In the genomic region with DNA sequence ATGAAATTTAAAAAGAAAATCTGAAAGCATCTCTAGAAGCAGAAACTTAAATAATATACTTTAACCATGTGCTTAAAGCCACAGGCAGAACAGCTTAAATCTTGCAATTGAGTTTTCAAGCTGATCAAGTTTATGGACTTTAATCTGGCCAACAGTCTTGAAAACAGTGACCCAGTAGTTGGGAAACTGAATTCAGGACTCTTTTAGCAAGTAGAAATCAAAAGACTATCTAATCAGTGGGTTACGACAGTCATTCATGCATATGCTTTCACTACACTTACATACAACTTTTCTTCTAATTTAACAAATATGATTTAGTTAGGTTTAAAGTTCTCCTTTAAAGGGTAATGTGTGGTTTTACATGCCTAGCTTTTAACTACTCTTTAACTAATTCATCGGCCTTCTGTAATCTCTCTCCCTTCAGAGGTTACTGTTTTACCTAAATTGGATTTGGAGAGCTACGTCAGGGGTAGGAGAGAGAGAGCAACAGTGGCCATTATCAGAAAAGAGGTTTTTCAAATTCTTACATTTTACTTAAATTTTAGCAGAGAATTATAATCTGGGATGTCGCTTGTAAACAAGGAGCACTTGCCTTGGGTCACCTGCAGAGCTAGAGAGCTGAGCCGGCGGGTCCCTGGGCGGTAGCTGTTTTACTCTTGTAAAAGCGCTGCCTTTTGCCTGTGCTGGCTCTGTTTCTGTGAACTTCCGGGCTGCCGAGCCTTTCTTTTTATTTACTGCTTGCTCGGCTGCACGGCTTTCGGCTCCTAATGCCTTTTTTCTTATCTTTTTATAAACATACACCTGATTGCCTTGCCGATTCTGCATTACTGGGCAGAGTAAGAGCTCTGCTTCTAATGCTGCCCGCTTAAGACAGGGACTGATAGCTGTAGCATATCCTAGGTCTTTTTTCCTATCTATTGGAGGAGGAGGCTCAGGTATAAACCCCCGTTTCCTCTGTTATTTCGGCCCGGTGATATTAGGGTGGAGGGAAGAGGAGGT, we compare ENCODE assay signal across 8 cellular contexts. TPM values are rescaled to one million over a fixed set of nuclear protein-coding genes. Genes with fewer than 3 reads are reported as not detected.
DNase-seq lines count a peak whose midpoint lies in the region; ATAC-seq and TF ChIP-seq lines count a peak whose summit lies in the region.

No MANE protein-coding gene starts in this region.

- DNase-seq in activated CD4-positive, CD25-positive, alpha-beta regulatory T cell treated with anti-CD3 and anti-CD28 coated beads, Interleukin-2, amount 50 U/mL, for 16 hours (ENCODE audit: low read depth, low spot score) = peak; percentile 17
- DNase-seq in chondrocyte (ENCODE audit: low spot score) (no peak), memory B cell (ENCODE audit: low spot score in 2 of 2) (peak; percentile 34 to 36), hippocampal formation (lab: John Stamatoyannopoulos, UW) (no peak)
- DNase-seq in stimulated activated CD8-positive, alpha-beta memory T cell treated with anti-CD3 and anti-CD28 coated beads, Interleukin-15, amount 100 ng/mL, for 4 hours (ENCODE audit: low read depth in 2 of 2) = peak; percentile 11 to 12

- no peaks in the 10 kb centered on the region for H3K9me3 ChIP-seq in BLaER1

- peaks cover 5% of the 10 kb centered on the region for H3K36me3 Mint-ChIP-seq in chondrocyte (ENCODE audit: low read depth)
- H3K36me3 Mint-ChIP-seq in memory B cell = peaks cover 4% of the 10 kb centered on the region

- H3K4me2 ChIP-seq in BLaER1 = peak overlapping the region; percentile 69

- H3K27me3 ChIP-seq in BLaER1 = peaks cover 11% of the 10 kb centered on the region

- H3K4me1 Mint-ChIP-seq in chondrocyte (ENCODE audit: low read depth) = peaks cover 9% of the 10 kb centered on the region
- H3K4me1 Mint-ChIP-seq in memory B cell = peaks cover 12% of the 10 kb centered on the region

- TF ChIP-seq CTCF in chondrocyte (IDR thresholded peaks at IDR 0.05) = no peak

- H3K4me3 ChIP-seq in BLaER1 = peak overlapping the region; percentile 53

- 0 out of 2 replicates have a peak, but pooled peaks cover 5% of the 10 kb centered on the region for H3K4me1 ChIP-seq in BLaER1

- H3K27ac Mint-ChIP-seq in chondrocyte (ENCODE audit: unreplicated experiment) = no peak overlapping the region
- H3K27ac Mint-ChIP-seq in memory B cell = peak overlapping the region; percentile 75

- H3K9me3 Mint-ChIP-seq in chondrocyte (ENCODE audit: low read depth) (no peaks in the 10 kb centered on the region), memory B cell (no peaks in the 10 kb centered on the region)

- no peaks in the 10 kb centered on the region for H3K36me3 ChIP-seq in BLaER1

- 0 out of 2 replicates have a peak overlapping the region, but pooled peaks have one; percentile 38 for H3K9ac ChIP-seq in BLaER1

- no peak overlapping the region for H3K27ac ChIP-seq in BLaER1

- H4K20me1 ChIP-seq in BLaER1 = no peaks in the 10 kb centered on the region

- ATAC-seq in GM19395 (IDR thresholded peaks at IDR 0.05; ENCODE audit: unreplicated experiment) = peak; percentile 89
- peak; percentile 54 for ATAC-seq in HG03520 (IDR thresholded peaks at IDR 0.05; ENCODE audit: unreplicated experiment)
- ATAC-seq in memory B cell (ENCODE audit: low read depth) = peak; percentile 84

- H3K27me3 Mint-ChIP-seq in chondrocyte (ENCODE audit: low read depth) (peaks cover 61% of the 10 kb centered on the region), memory B cell (no peaks in the 10 kb centered on the region)

- H3K4me3 Mint-ChIP-seq in chondrocyte (ENCODE audit: unreplicated experiment) = peak overlapping the region; percentile 67
- H3K4me3 Mint-ChIP-seq in memory B cell = peak overlapping the region; percentile 85

RNA-seq across cellular contexts. Expression of a gene that starts 17.4 kb away (rescaled TPM):
- not detected in 3 replicates for total RNA-seq in chondrocyte

RNA-seq across cellular contexts. Expression of a gene that starts 28.8 kb away (rescaled TPM):
- 13.5 to 16.3 TPM (median 14.2 TPM) in 3 replicates for total RNA-seq in chondrocyte

Comparison
In these comparisons a context has a peak if more than half of its experiments do, and no peak if none do; other contexts are left out.
1. DNase-seq: peak in activated CD4-positive, CD25-positive, alpha-beta regulatory T cell treated with anti-CD3 and anti-CD28 coated beads, Interleukin-2, amount 50 U/mL, for 16 hours (single experiment), memory B cell (2 of 2) and stimulated activated CD8-positive, alpha-beta memory T cell treated with anti-CD3 and anti-CD28 coated beads, Interleukin-15, amount 100 ng/mL, for 4 hours (2 of 2); none in chondrocyte (single experiment) and hippocampal formation (0 of 2).
2. Peak in every context shown above with its lines, with median percentiles within 50 percentile points of each other: ATAC-seq.